In genomic region chr4:184850431-184851199, GRCh38 we compare ENCODE assay signal across 11 cellular contexts. TPM values are rescaled to one million over a fixed set of nuclear protein-coding genes. Genes with fewer than 3 reads are reported as not detected.
DNase-seq lines count a peak whose midpoint lies in the region; ATAC-seq lines count a peak whose summit lies in the region.
"Had no signal": no experiment of that assay in that cellular context is flagged by ENCODE, and none has a peak within 500 bp of the region (broad histone marks: within the 10 kb centered on the region; RNA-seq: fewer than 3 reads in every experiment).

No MANE protein-coding gene starts in this region.

- no peak for DNase-seq in activated CD4-positive, alpha-beta T cell treated with anti-CD3 and anti-CD28 coated beads for 36 hours
- DNase-seq in activated CD4-positive, alpha-beta T cell treated with anti-CD3 and anti-CD28 coated beads, Interleukin-2, amount 10 ng/mL, durations not matched to agents 24 days and 14 days: no peak
- DNase-seq in stimulated activated effector memory CD8-positive, alpha-beta T cell treated with anti-CD3 and anti-CD28 coated beads, Interleukin-12 subunit alpha, Interleukin-12 subunit beta, amount 100 ng/mL, for 72 hours (ENCODE audit: low spot score in 2 of 2): no peak
- DNase-seq in T-helper 2 cell (no peak), hypothalamus (lab: John Stamatoyannopoulos, UW) (no peak)
- DNase-seq: activated CD4-positive, CD25-positive, alpha-beta regulatory T cell; central memory CD4-positive, alpha-beta T cell; ovary had no signal

- CTCF ChIA-PET in activated CD4-positive, alpha-beta T cell treated with anti-CD3 and anti-CD28 coated beads for 36 hours (lab: Charles Lee): no interaction called here

- H3K27ac Mint-ChIP-seq in activated CD4-positive, alpha-beta T cell treated with anti-CD3 and anti-CD28 coated beads for 36 hours: peak overlapping the region; percentile 27
- H3K27ac Mint-ChIP-seq in activated CD4-positive, alpha-beta T cell treated with anti-CD3 and anti-CD28 coated beads, Interleukin-2, amount 10 ng/mL, durations not matched to agents 24 days and 14 days: no peak overlapping the region
- H3K27ac Mint-ChIP-seq in stimulated activated effector memory CD8-positive, alpha-beta T cell treated with anti-CD3 and anti-CD28 coated beads, Interleukin-12 subunit alpha, Interleukin-12 subunit beta, amount 100 ng/mL, for 72 hours: no peak overlapping the region

- intact Hi-C loops in activated CD4-positive, alpha-beta T cell treated with anti-CD3 and anti-CD28 coated beads for 36 hours (cut with DNase I, micrococcal nuclease): no loop called here
- intact Hi-C loops in activated CD4-positive, alpha-beta T cell treated with anti-CD3 and anti-CD28 coated beads, Interleukin-2, amount 10 ng/mL, durations not matched to agents 24 days and 14 days (cut with micrococcal nuclease): loop anchor here (1.0 kb wide), 1 partner anchor 24 kb away; no protein-coding TSS in a partner anchor

- peak; percentile 35 for ATAC-seq in activated CD4-positive, alpha-beta T cell treated with anti-CD3 and anti-CD28 coated beads for 36 hours
- ATAC-seq in GM21737 (IDR thresholded peaks at IDR 0.05; ENCODE audit: unreplicated experiment) (peak; percentile 33), HG03460 (IDR thresholded peaks at IDR 0.05; ENCODE audit: unreplicated experiment) (peak; percentile 32), esophagus mucosa (no peak)
- peak; percentile 43 for ATAC-seq in stimulated activated effector memory CD8-positive, alpha-beta T cell treated with anti-CD3 and anti-CD28 coated beads, Interleukin-12 subunit alpha, Interleukin-12 subunit beta, amount 100 ng/mL, for 72 hours

- H3K27me3 Mint-ChIP-seq in activated CD4-positive, alpha-beta T cell treated with anti-CD3 and anti-CD28 coated beads for 36 hours: peaks cover 10% of the 10 kb centered on the region
- peaks cover 10% of the 10 kb centered on the region for H3K27me3 Mint-ChIP-seq in activated CD4-positive, alpha-beta T cell treated with anti-CD3 and anti-CD28 coated beads, Interleukin-2, amount 10 ng/mL, durations not matched to agents 24 days and 14 days

- H3K9me3 Mint-ChIP-seq in activated CD4-positive, alpha-beta T cell treated with anti-CD3 and anti-CD28 coated beads for 36 hours (ENCODE audit: low read depth): no peaks in the 10 kb centered on the region
- no peaks in the 10 kb centered on the region for H3K9me3 Mint-ChIP-seq in activated CD4-positive, alpha-beta T cell treated with anti-CD3 and anti-CD28 coated beads, Interleukin-2, amount 10 ng/mL, durations not matched to agents 24 days and 14 days
- H3K9me3 Mint-ChIP-seq in stimulated activated effector memory CD8-positive, alpha-beta T cell treated with anti-CD3 and anti-CD28 coated beads, Interleukin-12 subunit alpha, Interleukin-12 subunit beta, amount 100 ng/mL, for 72 hours: no peaks in the 10 kb centered on the region

- H3K4me1 Mint-ChIP-seq in activated CD4-positive, alpha-beta T cell treated with anti-CD3 and anti-CD28 coated beads for 36 hours: peaks cover 18% of the 10 kb centered on the region
- H3K4me1 Mint-ChIP-seq in activated CD4-positive, alpha-beta T cell treated with anti-CD3 and anti-CD28 coated beads, Interleukin-2, amount 10 ng/mL, durations not matched to agents 24 days and 14 days: peaks cover 33% of the 10 kb centered on the region
- peaks cover 24% of the 10 kb centered on the region for H3K4me1 Mint-ChIP-seq in stimulated activated effector memory CD8-positive, alpha-beta T cell treated with anti-CD3 and anti-CD28 coated beads, Interleukin-12 subunit alpha, Interleukin-12 subunit beta, amount 100 ng/mL, for 72 hours

- POLR2A ChIA-PET in activated CD4-positive, alpha-beta T cell treated with anti-CD3 and anti-CD28 coated beads for 36 hours (lab: Charles Lee): no interaction called here

- H3K4me3 Mint-ChIP-seq in activated CD4-positive, alpha-beta T cell treated with anti-CD3 and anti-CD28 coated beads for 36 hours: peak overlapping the region; percentile 25
- no peak overlapping the region for H3K4me3 Mint-ChIP-seq in activated CD4-positive, alpha-beta T cell treated with anti-CD3 and anti-CD28 coated beads, Interleukin-2, amount 10 ng/mL, durations not matched to agents 24 days and 14 days
- no peak overlapping the region for H3K4me3 Mint-ChIP-seq in stimulated activated effector memory CD8-positive, alpha-beta T cell treated with anti-CD3 and anti-CD28 coated beads, Interleukin-12 subunit alpha, Interleukin-12 subunit beta, amount 100 ng/mL, for 72 hours

- no peaks in the 10 kb centered on the region for H3K36me3 Mint-ChIP-seq in activated CD4-positive, alpha-beta T cell treated with anti-CD3 and anti-CD28 coated beads for 36 hours (ENCODE audit: low read depth)
- H3K36me3 Mint-ChIP-seq in activated CD4-positive, alpha-beta T cell treated with anti-CD3 and anti-CD28 coated beads, Interleukin-2, amount 10 ng/mL, durations not matched to agents 24 days and 14 days (ENCODE audit: low read depth): no peaks in the 10 kb centered on the region
- no peaks in the 10 kb centered on the region for H3K36me3 Mint-ChIP-seq in stimulated activated effector memory CD8-positive, alpha-beta T cell treated with anti-CD3 and anti-CD28 coated beads, Interleukin-12 subunit alpha, Interleukin-12 subunit beta, amount 100 ng/mL, for 72 hours

RNA-seq across cellular contexts. Expression of gene ACSL1, which starts 24.8 kb away (rescaled TPM):
- total RNA-seq in activated CD4-positive, alpha-beta T cell treated with anti-CD3 and anti-CD28 coated beads for 36 hours: 10 to 100 TPM; 17.1 to 17.2 TPM
- total RNA-seq in activated CD4-positive, alpha-beta T cell treated with anti-CD3 and anti-CD28 coated beads, Interleukin-2, amount 10 ng/mL, durations not matched to agents 24 days and 14 days: 38.3 and 41.7 TPM in 2 replicates
- total RNA-seq in esophagus mucosa: 74.3 TPM
